Comparison of ENCODE assay signal across 1 cellular context in the genomic region with DNA sequence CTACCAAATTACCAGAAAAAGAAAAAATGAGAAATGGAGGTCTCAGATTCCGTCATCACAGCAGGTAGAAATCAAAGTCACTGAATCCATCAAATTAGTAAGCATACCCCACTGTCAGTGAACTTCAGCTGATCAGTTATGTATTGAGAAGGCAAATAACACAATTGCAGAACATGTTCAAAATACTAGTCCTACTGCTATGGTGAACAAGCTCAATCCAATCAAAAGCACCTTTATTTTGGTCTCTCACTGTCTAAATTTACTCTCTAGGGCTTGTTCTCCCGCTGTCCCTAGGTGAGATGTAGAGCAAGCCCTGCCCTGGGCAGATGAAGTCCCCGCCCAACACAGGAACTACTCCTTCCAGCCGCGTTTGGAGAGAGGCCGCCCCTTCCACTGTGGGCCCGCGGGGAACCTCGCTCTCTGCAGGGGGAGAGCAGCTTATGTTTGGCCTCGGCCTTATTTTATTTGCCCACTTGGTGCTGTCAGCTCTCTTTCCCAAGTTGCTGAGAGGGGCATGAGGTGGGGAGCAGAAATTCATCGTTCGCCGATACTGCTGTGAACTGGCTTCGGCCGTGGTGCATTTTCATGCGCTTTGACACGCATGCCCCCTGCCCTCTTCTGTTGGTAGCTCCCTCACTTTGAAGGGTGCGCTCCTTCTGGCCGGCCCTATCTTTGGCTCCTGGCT.
TF ChIP-seq lines count a peak whose summit lies in the region.

No MANE protein-coding gene starts in this region.

TF ChIP-seq in H1, 55 proteins besides CTCF, POLR2A, EP300 and RAD21:
- TF ChIP-seq EGR1 (IDR thresholded peaks at IDR 0.05; ENCODE audit: borderline replicate concordance, low read depth, low read length), result no peak
- no peak for TF ChIP-seq HDAC6 (IDR thresholded peaks at IDR 0.05; ENCODE audit: low read depth, low read length)
- no peak for TF ChIP-seq MAFK (IDR thresholded peaks at IDR 0.05; ENCODE audit: low read depth, low read length)
- TF ChIP-seq POLR2AphosphoS5 (IDR thresholded peaks at IDR 0.05; ENCODE audit: low read depth, low read length), result no peak
- TF ChIP-seq NANOG (IDR thresholded peaks at IDR 0.05; ENCODE audit: insufficient read depth, low read depth, low read length, poor library complexity, severe bottlenecking), result no peak
- no peak for TF ChIP-seq CBX5 (IDR thresholded peaks at IDR 0.05; ENCODE audit: low read depth, low read length)
- TF ChIP-seq, protein P1, sequence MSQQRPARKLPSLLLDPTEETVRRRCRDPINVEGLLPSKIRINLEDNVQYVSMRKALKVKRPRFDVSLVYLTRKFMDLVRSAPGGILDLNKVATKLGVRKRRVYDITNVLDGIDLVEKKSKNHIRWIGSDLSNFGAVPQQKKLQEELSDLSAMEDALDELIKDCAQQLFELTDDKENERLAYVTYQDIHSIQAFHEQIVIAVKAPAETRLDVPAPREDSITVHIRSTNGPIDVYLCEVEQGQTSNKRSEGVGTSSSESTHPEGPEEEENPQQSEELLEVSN (IDR thresholded peaks at IDR 0.05), result 0 out of 2 replicates have a peak, but pooled peaks have one; percentile 24
- no peak for TF ChIP-seq CTBP2 (IDR thresholded peaks at IDR 0.05; ENCODE audit: borderline replicate concordance, insufficient read depth, insufficient read length, low read length)
- no peak for TF ChIP-seq HDAC2 (IDR thresholded peaks at IDR 0.05; ENCODE audit: borderline replicate concordance in 1 of 2, low read depth in 2 of 2, low read length in 2 of 2)
- TF ChIP-seq, protein P2, sequence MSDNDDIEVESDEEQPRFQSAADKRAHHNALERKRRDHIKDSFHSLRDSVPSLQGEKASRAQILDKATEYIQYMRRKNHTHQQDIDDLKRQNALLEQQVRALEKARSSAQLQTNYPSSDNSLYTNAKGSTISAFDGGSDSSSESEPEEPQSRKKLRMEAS (IDR thresholded peaks at IDR 0.05), result peak; percentile 63
- TF ChIP-seq SP1 (IDR thresholded peaks at IDR 0.05; ENCODE audit: low read depth, low read length), result no peak
- 0 out of 2 replicates have a peak, but pooled peaks have one; percentile 52 for TF ChIP-seq JUND (IDR thresholded peaks at IDR 0.05; ENCODE audit: low read length)
- TF ChIP-seq TEAD4 (IDR thresholded peaks at IDR 0.05; ENCODE audit: low read depth, low read length), result no peak
- peak; percentile 26 for TF ChIP-seq ASH2L (IDR thresholded peaks at IDR 0.05; ENCODE audit: low read length)
- no peak for TF ChIP-seq CBX8 (IDR thresholded peaks at IDR 0.05; ENCODE audit: borderline replicate concordance, low read depth, low read length)
- TF ChIP-seq FOSL1 (IDR thresholded peaks at IDR 0.05; ENCODE audit: insufficient read depth, low read depth, low read length), result no peak
- TF ChIP-seq TCF12 (IDR thresholded peaks at IDR 0.05; ENCODE audit: low read depth, low read length), result no peak
- TF ChIP-seq, protein P3, sequence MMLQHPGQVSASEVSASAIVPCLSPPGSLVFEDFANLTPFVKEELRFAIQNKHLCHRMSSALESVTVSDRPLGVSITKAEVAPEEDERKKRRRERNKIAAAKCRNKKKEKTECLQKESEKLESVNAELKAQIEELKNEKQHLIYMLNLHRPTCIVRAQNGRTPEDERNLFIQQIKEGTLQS (IDR thresholded peaks at IDR 0.05; ENCODE audit: insufficient read depth, low read depth, low read length), result no peak
- no peak for TF ChIP-seq SIRT6 (IDR thresholded peaks at IDR 0.05; ENCODE audit: low read length)
- no peak for TF ChIP-seq BACH1 (IDR thresholded peaks at IDR 0.05; ENCODE audit: low read length)
